Comparison of ENCODE assay signal across 1 cellular context in the genomic region with DNA sequence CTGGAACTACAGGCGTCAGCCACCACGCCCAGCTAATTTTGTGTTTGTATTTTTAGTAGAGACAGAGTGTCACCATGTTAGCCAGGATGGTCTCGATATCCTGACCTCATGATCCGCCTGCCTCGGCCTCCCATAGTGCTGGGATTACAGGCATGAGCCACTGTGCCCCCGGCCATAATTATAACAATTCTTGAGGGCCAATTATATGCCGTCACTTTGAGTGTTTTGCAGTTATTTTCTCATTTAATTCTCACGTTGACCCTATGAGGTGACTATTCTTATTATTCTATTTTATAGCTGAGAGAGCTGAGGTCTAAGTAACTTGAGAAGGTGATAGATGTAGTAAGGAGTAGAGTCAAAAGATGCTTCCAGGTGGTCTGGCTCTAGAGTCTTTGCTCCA.
TF ChIP-seq lines count a peak whose summit lies in the region.

No MANE protein-coding gene starts in this region.

TF ChIP-seq in HEK293, 187 proteins besides CTCF, POLR2A, EP300 and RAD21 (continued from another document and continues in another):
- TF ChIP-seq, protein P1, sequence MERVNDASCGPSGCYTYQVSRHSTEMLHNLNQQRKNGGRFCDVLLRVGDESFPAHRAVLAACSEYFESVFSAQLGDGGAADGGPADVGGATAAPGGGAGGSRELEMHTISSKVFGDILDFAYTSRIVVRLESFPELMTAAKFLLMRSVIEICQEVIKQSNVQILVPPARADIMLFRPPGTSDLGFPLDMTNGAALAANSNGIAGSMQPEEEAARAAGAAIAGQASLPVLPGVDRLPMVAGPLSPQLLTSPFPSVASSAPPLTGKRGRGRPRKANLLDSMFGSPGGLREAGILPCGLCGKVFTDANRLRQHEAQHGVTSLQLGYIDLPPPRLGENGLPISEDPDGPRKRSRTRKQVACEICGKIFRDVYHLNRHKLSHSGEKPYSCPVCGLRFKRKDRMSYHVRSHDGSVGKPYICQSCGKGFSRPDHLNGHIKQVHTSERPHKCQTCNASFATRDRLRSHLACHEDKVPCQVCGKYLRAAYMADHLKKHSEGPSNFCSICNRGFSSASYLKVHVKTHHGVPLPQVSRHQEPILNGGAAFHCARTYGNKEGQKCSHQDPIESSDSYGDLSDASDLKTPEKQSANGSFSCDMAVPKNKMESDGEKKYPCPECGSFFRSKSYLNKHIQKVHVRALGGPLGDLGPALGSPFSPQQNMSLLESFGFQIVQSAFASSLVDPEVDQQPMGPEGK (tag by site-specific recombination; IDR thresholded peaks at IDR 0.05) = no peak
- TF ChIP-seq, protein P2, sequence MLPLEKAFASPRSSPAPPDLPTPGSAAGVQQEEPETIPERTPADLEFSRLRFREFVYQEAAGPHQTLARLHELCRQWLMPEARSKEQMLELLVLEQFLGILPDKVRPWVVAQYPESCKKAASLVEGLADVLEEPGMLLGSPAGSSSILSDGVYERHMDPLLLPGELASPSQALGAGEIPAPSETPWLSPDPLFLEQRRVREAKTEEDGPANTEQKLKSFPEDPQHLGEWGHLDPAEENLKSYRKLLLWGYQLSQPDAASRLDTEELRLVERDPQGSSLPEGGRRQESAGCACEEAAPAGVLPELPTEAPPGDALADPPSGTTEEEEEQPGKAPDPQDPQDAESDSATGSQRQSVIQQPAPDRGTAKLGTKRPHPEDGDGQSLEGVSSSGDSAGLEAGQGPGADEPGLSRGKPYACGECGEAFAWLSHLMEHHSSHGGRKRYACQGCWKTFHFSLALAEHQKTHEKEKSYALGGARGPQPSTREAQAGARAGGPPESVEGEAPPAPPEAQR (tag by site-specific recombination; IDR thresholded peaks at IDR 0.05) = no peak
- peak; percentile 48 for TF ChIP-seq ZNF2 (tag by site-specific recombination; IDR thresholded peaks at IDR 0.05)
- TF ChIP-seq ZFHX2 (tag by site-specific recombination; conservative IDR thresholded peaks at IDR 0.05) = no peak
- TF ChIP-seq, protein P3, sequence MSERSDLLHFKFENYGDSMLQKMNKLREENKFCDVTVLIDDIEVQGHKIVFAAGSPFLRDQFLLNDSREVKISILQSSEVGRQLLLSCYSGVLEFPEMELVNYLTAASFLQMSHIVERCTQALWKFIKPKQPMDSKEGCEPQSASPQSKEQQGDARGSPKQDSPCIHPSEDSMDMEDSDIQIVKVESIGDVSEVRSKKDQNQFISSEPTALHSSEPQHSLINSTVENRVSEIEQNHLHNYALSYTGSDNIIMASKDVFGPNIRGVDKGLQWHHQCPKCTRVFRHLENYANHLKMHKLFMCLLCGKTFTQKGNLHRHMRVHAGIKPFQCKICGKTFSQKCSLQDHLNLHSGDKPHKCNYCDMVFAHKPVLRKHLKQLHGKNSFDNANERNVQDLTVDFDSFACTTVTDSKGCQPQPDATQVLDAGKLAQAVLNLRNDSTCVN (tag by site-specific recombination; optimal IDR thresholded peaks at IDR 0.05) = no peak
- TF ChIP-seq ZNF19 (tag by site-specific recombination; IDR thresholded peaks at IDR 0.05; ENCODE audit: low read depth) = no peak
- TF ChIP-seq, protein P4, sequence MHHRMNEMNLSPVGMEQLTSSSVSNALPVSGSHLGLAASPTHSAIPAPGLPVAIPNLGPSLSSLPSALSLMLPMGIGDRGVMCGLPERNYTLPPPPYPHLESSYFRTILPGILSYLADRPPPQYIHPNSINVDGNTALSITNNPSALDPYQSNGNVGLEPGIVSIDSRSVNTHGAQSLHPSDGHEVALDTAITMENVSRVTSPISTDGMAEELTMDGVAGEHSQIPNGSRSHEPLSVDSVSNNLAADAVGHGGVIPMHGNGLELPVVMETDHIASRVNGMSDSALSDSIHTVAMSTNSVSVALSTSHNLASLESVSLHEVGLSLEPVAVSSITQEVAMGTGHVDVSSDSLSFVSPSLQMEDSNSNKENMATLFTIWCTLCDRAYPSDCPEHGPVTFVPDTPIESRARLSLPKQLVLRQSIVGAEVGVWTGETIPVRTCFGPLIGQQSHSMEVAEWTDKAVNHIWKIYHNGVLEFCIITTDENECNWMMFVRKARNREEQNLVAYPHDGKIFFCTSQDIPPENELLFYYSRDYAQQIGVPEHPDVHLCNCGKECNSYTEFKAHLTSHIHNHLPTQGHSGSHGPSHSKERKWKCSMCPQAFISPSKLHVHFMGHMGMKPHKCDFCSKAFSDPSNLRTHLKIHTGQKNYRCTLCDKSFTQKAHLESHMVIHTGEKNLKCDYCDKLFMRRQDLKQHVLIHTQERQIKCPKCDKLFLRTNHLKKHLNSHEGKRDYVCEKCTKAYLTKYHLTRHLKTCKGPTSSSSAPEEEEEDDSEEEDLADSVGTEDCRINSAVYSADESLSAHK (tag by site-specific recombination; IDR thresholded peaks at IDR 0.05) = no peak
- no peak for TF ChIP-seq MYNN (tag by site-specific recombination; IDR thresholded peaks at IDR 0.05; ENCODE audit: borderline replicate concordance)
- TF ChIP-seq, protein P5, sequence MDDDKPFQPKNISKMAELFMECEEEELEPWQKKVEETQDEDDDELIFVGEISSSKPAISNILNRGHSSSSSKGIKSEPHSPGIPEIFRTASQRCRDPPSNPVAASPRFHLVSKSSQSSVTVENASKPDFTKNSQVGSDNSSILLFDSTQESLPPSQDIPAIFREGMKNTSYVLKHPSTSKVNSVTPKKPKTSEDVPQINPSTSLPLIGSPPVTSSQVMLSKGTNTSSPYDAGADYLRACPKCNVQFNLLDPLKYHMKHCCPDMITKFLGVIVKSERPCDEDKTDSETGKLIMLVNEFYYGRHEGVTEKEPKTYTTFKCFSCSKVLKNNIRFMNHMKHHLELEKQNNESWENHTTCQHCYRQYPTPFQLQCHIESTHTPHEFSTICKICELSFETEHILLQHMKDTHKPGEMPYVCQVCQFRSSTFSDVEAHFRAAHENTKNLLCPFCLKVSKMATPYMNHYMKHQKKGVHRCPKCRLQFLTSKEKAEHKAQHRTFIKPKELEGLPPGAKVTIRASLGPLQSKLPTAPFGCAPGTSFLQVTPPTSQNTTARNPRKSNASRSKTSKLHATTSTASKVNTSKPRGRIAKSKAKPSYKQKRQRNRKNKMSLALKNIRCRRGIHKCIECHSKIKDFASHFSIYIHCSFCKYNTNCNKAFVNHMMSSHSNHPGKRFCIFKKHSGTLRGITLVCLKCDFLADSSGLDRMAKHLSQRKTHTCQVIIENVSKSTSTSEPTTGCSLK (tag by site-specific recombination; IDR thresholded peaks at IDR 0.05) = no peak
- peak; percentile 11; the same call in 1 of the 2 replicates for TF ChIP-seq KLF10 (tag by site-specific recombination; IDR thresholded peaks at IDR 0.05)
- TF ChIP-seq, protein P6, sequence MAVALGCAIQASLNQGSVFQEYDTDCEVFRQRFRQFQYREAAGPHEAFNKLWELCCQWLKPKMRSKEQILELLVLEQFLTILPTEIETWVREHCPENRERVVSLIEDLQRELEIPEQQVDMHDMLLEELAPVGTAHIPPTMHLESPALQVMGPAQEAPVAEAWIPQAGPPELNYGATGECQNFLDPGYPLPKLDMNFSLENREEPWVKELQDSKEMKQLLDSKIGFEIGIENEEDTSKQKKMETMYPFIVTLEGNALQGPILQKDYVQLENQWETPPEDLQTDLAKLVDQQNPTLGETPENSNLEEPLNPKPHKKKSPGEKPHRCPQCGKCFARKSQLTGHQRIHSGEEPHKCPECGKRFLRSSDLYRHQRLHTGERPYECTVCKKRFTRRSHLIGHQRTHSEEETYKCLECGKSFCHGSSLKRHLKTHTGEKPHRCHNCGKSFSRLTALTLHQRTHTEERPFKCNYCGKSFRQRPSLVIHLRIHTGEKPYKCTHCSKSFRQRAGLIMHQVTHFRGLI (tag by site-specific recombination; IDR thresholded peaks at IDR 0.05) = no peak
- no peak for TF ChIP-seq ZBTB7A (tag by site-specific recombination; IDR thresholded peaks at IDR 0.05; ENCODE audit: low read depth)
- TF ChIP-seq, protein P7, sequence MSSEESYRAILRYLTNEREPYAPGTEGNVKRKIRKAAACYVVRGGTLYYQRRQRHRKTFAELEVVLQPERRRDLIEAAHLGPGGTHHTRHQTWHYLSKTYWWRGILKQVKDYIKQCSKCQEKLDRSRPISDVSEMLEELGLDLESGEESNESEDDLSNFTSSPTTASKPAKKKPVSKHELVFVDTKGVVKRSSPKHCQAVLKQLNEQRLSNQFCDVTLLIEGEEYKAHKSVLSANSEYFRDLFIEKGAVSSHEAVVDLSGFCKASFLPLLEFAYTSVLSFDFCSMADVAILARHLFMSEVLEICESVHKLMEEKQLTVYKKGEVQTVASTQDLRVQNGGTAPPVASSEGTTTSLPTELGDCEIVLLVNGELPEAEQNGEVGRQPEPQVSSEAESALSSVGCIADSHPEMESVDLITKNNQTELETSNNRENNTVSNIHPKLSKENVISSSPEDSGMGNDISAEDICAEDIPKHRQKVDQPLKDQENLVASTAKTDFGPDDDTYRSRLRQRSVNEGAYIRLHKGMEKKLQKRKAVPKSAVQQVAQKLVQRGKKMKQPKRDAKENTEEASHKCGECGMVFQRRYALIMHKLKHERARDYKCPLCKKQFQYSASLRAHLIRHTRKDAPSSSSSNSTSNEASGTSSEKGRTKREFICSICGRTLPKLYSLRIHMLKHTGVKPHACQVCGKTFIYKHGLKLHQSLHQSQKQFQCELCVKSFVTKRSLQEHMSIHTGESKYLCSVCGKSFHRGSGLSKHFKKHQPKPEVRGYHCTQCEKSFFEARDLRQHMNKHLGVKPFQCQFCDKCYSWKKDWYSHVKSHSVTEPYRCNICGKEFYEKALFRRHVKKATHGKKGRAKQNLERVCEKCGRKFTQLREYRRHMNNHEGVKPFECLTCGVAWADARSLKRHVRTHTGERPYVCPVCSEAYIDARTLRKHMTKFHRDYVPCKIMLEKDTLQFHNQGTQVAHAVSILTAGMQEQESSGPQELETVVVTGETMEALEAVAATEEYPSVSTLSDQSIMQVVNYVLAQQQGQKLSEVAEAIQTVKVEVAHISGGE (tag by site-specific recombination; conservative IDR thresholded peaks at IDR 0.05; ENCODE audit: low read depth) = no peak
- TF ChIP-seq GLI2 (tag by site-specific recombination; IDR thresholded peaks at IDR 0.05; ENCODE audit: borderline replicate concordance, low read depth) = peak; percentile 70; the same call in 1 of the 2 replicates
- TF ChIP-seq, protein P8, sequence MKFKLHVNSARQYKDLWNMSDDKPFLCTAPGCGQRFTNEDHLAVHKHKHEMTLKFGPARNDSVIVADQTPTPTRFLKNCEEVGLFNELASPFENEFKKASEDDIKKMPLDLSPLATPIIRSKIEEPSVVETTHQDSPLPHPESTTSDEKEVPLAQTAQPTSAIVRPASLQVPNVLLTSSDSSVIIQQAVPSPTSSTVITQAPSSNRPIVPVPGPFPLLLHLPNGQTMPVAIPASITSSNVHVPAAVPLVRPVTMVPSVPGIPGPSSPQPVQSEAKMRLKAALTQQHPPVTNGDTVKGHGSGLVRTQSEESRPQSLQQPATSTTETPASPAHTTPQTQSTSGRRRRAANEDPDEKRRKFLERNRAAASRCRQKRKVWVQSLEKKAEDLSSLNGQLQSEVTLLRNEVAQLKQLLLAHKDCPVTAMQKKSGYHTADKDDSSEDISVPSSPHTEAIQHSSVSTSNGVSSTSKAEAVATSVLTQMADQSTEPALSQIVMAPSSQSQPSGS (tag by site-specific recombination; IDR thresholded peaks at IDR 0.05; ENCODE audit: low read depth) = peak; percentile 52; the same call in 1 of the 2 replicates
- TF ChIP-seq ZNF843 (tag by site-specific recombination; IDR thresholded peaks at IDR 0.05) = peak; percentile 83
- no peak for TF ChIP-seq ZNF76 (tag by site-specific recombination; IDR thresholded peaks at IDR 0.05; ENCODE audit: borderline replicate concordance, low read depth)
- no peak for TF ChIP-seq ZNF112 (tag by site-specific recombination; IDR thresholded peaks at IDR 0.05)
- TF ChIP-seq ZNF707 (tag by site-specific recombination; IDR thresholded peaks at IDR 0.05) = no peak
- no peak for TF ChIP-seq ZNF596 (tag by site-specific recombination; IDR thresholded peaks at IDR 0.05)
- TF ChIP-seq, protein P9, sequence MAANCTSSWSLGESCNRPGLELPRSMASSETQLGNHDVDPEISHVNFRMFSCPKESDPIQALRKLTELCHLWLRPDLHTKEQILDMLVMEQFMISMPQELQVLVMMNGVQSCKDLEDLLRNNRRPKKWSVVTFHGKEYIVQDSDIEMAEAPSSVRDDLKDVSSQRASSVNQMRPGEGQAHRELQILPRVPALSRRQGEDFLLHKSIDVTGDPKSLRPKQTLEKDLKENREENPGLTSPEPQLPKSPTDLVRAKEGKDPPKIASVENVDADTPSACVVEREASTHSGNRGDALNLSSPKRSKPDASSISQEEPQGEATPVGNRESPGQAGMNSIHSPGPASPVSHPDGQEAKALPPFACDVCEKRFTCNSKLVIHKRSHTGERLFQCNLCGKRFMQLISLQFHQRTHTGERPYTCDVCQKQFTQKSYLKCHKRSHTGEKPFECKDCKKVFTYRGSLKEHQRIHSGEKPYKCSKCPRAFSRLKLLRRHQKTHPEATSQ (tag by site-specific recombination; IDR thresholded peaks at IDR 0.05) = no peak
- no peak for TF ChIP-seq KLF16 (tag by site-specific recombination; IDR thresholded peaks at IDR 0.05)
- TF ChIP-seq ZNF560 (tag by site-specific recombination; IDR thresholded peaks at IDR 0.05; ENCODE audit: borderline replicate concordance) = no peak
- no peak for TF ChIP-seq SP2 (tag by site-specific recombination; IDR thresholded peaks at IDR 0.05)
- no peak for TF ChIP-seq ZBTB48 (tag by site-specific recombination; IDR thresholded peaks at IDR 0.05)
- TF ChIP-seq ZNF354C (tag by site-specific recombination; IDR thresholded peaks at IDR 0.05; ENCODE audit: borderline replicate concordance, low read depth) = no peak
- TF ChIP-seq SALL2 (tag by site-specific recombination; IDR thresholded peaks at IDR 0.05; ENCODE audit: borderline replicate concordance) = no peak
- no peak for TF ChIP-seq ZEB2 (tag by site-specific recombination; IDR thresholded peaks at IDR 0.05)
- TF ChIP-seq ZNF785 (tag by site-specific recombination; IDR thresholded peaks at IDR 0.05) = no peak
- TF ChIP-seq ZNF239 (tag by site-specific recombination; IDR thresholded peaks at IDR 0.05) = no peak
- TF ChIP-seq ZNF677 (tag by site-specific recombination; IDR thresholded peaks at IDR 0.05) = no peak
- TF ChIP-seq SETDB1 (IDR thresholded peaks at IDR 0.05; ENCODE audit: insufficient read length, low read length) = no peak
- TF ChIP-seq ZNF146 (tag by site-specific recombination; IDR thresholded peaks at IDR 0.05) = 0 out of 2 replicates have a peak, but pooled peaks have one; percentile 11
- TF ChIP-seq ZNF48 (tag by site-specific recombination; IDR thresholded peaks at IDR 0.05) = no peak
- no peak for TF ChIP-seq BCL11A (tag by site-specific recombination; IDR thresholded peaks at IDR 0.05; ENCODE audit: low read depth)
- TF ChIP-seq ZNF561 (tag by site-specific recombination; IDR thresholded peaks at IDR 0.05; ENCODE audit: borderline replicate concordance) = no peak
- TF ChIP-seq KLF8 (tag by site-specific recombination; IDR thresholded peaks at IDR 0.05) = no peak
- TF ChIP-seq ZNF324 (tag by site-specific recombination; IDR thresholded peaks at IDR 0.05) = no peak
- TF ChIP-seq, protein P10, sequence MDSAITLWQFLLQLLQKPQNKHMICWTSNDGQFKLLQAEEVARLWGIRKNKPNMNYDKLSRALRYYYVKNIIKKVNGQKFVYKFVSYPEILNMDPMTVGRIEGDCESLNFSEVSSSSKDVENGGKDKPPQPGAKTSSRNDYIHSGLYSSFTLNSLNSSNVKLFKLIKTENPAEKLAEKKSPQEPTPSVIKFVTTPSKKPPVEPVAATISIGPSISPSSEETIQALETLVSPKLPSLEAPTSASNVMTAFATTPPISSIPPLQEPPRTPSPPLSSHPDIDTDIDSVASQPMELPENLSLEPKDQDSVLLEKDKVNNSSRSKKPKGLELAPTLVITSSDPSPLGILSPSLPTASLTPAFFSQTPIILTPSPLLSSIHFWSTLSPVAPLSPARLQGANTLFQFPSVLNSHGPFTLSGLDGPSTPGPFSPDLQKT (IDR thresholded peaks at IDR 0.05; ENCODE audit: borderline replicate concordance, low read depth, low read length) = no peak
- TF ChIP-seq ZBTB8A (tag by site-specific recombination; IDR thresholded peaks at IDR 0.05) = no peak
- no peak for TF ChIP-seq ZNF184 (tag by site-specific recombination; IDR thresholded peaks at IDR 0.05)
- TF ChIP-seq SCRT2 (tag by site-specific recombination; IDR thresholded peaks at IDR 0.05) = no peak
